34 cellular contexts compared by ENCODE assay signal in genomic region chr14:58633831-58634230, GRCh38. TPM values are rescaled to one million over a fixed set of nuclear protein-coding genes. Genes with fewer than 3 reads are reported as not detected.
DNase-seq lines count a peak whose midpoint lies in the region; ATAC-seq and TF ChIP-seq lines count a peak whose summit lies in the region.
"Had no signal": no experiment of that assay in that cellular context is flagged by ENCODE, and none has a peak within 500 bp of the region (broad histone marks: within the 10 kb centered on the region; RNA-seq: fewer than 3 reads in every experiment).

No MANE protein-coding gene starts in this region.

- no peaks in the 10 kb centered on the region for H3K9me3 ChIP-seq in mesodermal cell (ENCODE audit: control insufficient read depth, low read length)
- H3K9me3 ChIP-seq: BE2C, heart left ventricle, sigmoid colon, thoracic aorta, uterus had no signal

- no peaks in the 10 kb centered on the region; the same call in 2 of the 3 replicates for H3K36me3 Mint-ChIP-seq in GM23338 (ENCODE audit: low read depth)
- H3K36me3 Mint-ChIP-seq in chondrocyte (ENCODE audit: low read depth), result no peaks in the 10 kb centered on the region
- H3K36me3 Mint-ChIP-seq: brain had no signal

- H3K4me1 ChIP-seq in GM23338 (ENCODE audit: insufficient read depth) (peaks cover 66% of the 10 kb centered on the region), mesodermal cell (ENCODE audit: control insufficient read depth, insufficient read depth, low read length, poor library complexity, severe bottlenecking) (peaks cover 53% of the 10 kb centered on the region)
- H3K4me1 ChIP-seq: BE2C, foreskin keratinocyte, uterus had no signal

- WGBS in mesodermal cell (ENCODE audit: insufficient coverage in 2 of 2), 2 experiments, result 8 to 17% methylated on average over 1 to 3 of the region's 3 CpGs

- peaks cover 23% of the 10 kb centered on the region for H3K27me3 Mint-ChIP-seq in GM23338 (ENCODE audit: insufficient read depth, low read depth, poor library complexity)
- H3K27me3 Mint-ChIP-seq in chondrocyte (ENCODE audit: low read depth), result no peaks in the 10 kb centered on the region

- TF ChIP-seq CTCF in GM23338 (conservative IDR thresholded peaks at IDR 0.05; ENCODE audit: low read depth in 2 of 2) (no peak), chondrocyte (IDR thresholded peaks at IDR 0.05) (no peak)

- H3K4me3 Mint-ChIP-seq in GM23338 (no peak overlapping the region), chondrocyte (ENCODE audit: unreplicated experiment) (no peak overlapping the region)
- H3K4me3 Mint-ChIP-seq: activated T-cell treated with anti-CD3 and anti-CD28 coated beads, Interleukin-2, amount 50 U/mL, for 24 hours had no signal

- peaks cover 35% of the 10 kb centered on the region for H3K27me3 ChIP-seq in GM23338 (ENCODE audit: insufficient read depth)
- H3K27me3 ChIP-seq: sigmoid colon, uterus had no signal

- DNase-seq in AG20443 (ENCODE audit: low spot score) (peak; percentile 24), GM23338 (ENCODE audit: low spot score) (no peak), chondrocyte (ENCODE audit: low spot score) (no peak), AG08395 (ENCODE audit: low spot score) (no peak), SIG-M5 treated with dmso at 0.1 percent for 504 hours (lab: John Stamatoyannopoulos, UW; ENCODE audit: unreplicated experiment) (no peak), NCI-H128 (lab: John Stamatoyannopoulos, UW; ENCODE audit: unreplicated experiment) (no peak)
- no peak for DNase-seq in activated T-cell treated with anti-CD3 and anti-CD28 coated beads, Interleukin-2, amount 50 U/mL, for 1 hour
- DNase-seq: activated CD4-positive, alpha-beta T cell treated with anti-CD3 and anti-CD28 coated beads for 4 hours; activated CD8-positive, alpha-beta memory T cell treated with anti-CD3 and anti-CD28 coated beads for 24 hours; activated gamma-delta T cell; activated T-cell treated with anti-CD3 and anti-CD28 coated beads, Interleukin-2, amount 50 U/mL, for 24 hours; BE2C; DMS153; effector CD4-positive, alpha-beta T cell; erythroblast; foreskin keratinocyte; GF-D8; heart left ventricle; left colon; mammary epithelial cell; MM.1S; NCI-H1436; NCI-H510A treated with DMSO at 0.1 percent for 48 hours; SHP77; sigmoid colon; stimulated activated naive CD8-positive, alpha-beta T cell treated with anti-CD3 and anti-CD28 coated beads, Interleukin-15, Interleukin-2, amounts not matched to agents 100 U/mL and 50 U/mL, for 24 hours; uterus had no signal

- H3K9me2 ChIP-seq in GM23338 (ENCODE audit: insufficient read depth), result no peaks in the 10 kb centered on the region

- no peaks in the 10 kb centered on the region for H3K36me3 ChIP-seq in GM23338 (ENCODE audit: insufficient read depth)
- no peaks in the 10 kb centered on the region for H3K36me3 ChIP-seq in mesodermal cell (ENCODE audit: control insufficient read depth, insufficient read depth, low read length)
- H3K36me3 ChIP-seq: BE2C, heart left ventricle, sigmoid colon, thoracic aorta, uterus had no signal

- ATAC-seq in GM23338, result no peak
- ATAC-seq: foreskin keratinocyte; heart left ventricle; left colon; Panc1; stimulated activated naive CD8-positive, alpha-beta T cell treated with anti-CD3 and anti-CD28 coated beads, Interleukin-15, Interleukin-2, amounts not matched to agents 100 U/mL and 50 U/mL, for 24 hours had no signal

- H3K27ac Mint-ChIP-seq in GM23338 (no peak overlapping the region), chondrocyte (ENCODE audit: unreplicated experiment) (peak overlapping the region; percentile 53)
- H3K27ac Mint-ChIP-seq: activated T-cell treated with anti-CD3 and anti-CD28 coated beads, Interleukin-2, amount 50 U/mL, for 24 hours had no signal

- H3K4me2 ChIP-seq in GM23338, result peak overlapping the region; percentile 91
- H3K4me2 ChIP-seq: KMS-11 had no signal

- H3K27ac ChIP-seq in GM23338 (ENCODE audit: low read depth) (no peak overlapping the region), mesodermal cell (ENCODE audit: low read depth, low read length, severe bottlenecking) (peak overlapping the region; percentile 94)
- H3K27ac ChIP-seq: foreskin keratinocyte, heart left ventricle, KMS-11, sigmoid colon, uterus, VCaP had no signal

- no peak overlapping the region for H2AFZ ChIP-seq in GM23338

- peaks cover under 1% of the 10 kb centered on the region; the same call in 1 of the 2 replicates for H3K79me2 ChIP-seq in GM23338 (replicated peaks; ENCODE audit: insufficient read depth)

- no peaks in the 10 kb centered on the region; the same call in 2 of the 3 replicates for H3K9me3 Mint-ChIP-seq in GM23338
- no peaks in the 10 kb centered on the region for H3K9me3 Mint-ChIP-seq in chondrocyte (ENCODE audit: low read depth)
- H3K9me3 Mint-ChIP-seq: activated T-cell treated with anti-CD3 and anti-CD28 coated beads, Interleukin-2, amount 50 U/mL, for 24 hours had no signal

- H4K20me1 ChIP-seq in GM23338 (replicated peaks; ENCODE audit: insufficient read depth), result no peaks in the 10 kb centered on the region

- H3F3A ChIP-seq in GM23338 (replicated peaks; ENCODE audit: low read depth), result peaks cover 12% of the 10 kb centered on the region; the same call in 1 of the 2 replicates

- H3K4me1 Mint-ChIP-seq in GM23338 (peaks cover 59% of the 10 kb centered on the region), chondrocyte (ENCODE audit: low read depth) (peaks cover 42% of the 10 kb centered on the region)

- H3K4me3 ChIP-seq in GM23338 (no peak overlapping the region), mesodermal cell (ENCODE audit: extremely low read depth, insufficient read depth, low read length, poor library complexity, severe bottlenecking) (no peak overlapping the region)
- H3K4me3 ChIP-seq: heart left ventricle, sigmoid colon, thoracic aorta, uterus had no signal

TF ChIP-seq in GM23338, 12 proteins besides CTCF, POLR2A, EP300 and RAD21 (continues in another document):
- TF ChIP-seq ZNF114 (CRISPR knock-in tag; IDR thresholded peaks at IDR 0.05), result no peak
- TF ChIP-seq CREB1 (CRISPR knock-in tag; IDR thresholded peaks at IDR 0.05; ENCODE audit: low read depth), result no peak
- TF ChIP-seq POLR2AphosphoS5 (IDR thresholded peaks at IDR 0.05; ENCODE audit: low read depth), result no peak
- no peak for TF ChIP-seq ETS1 (IDR thresholded peaks at IDR 0.05)
- no peak for TF ChIP-seq NANOG (IDR thresholded peaks at IDR 0.05; ENCODE audit: borderline replicate concordance)
- TF ChIP-seq JUNB (IDR thresholded peaks at IDR 0.05; ENCODE audit: unreplicated experiment), result no peak
- no peak for TF ChIP-seq STAT1 (IDR thresholded peaks at IDR 0.05; ENCODE audit: unreplicated experiment)
- TF ChIP-seq ZNF331 (CRISPR knock-in tag; IDR thresholded peaks at IDR 0.05; ENCODE audit: low read depth), result no peak
- TF ChIP-seq REST (IDR thresholded peaks at IDR 0.05; ENCODE audit: unreplicated experiment), result no peak
- TF ChIP-seq EZH2phosphoT487 (IDR thresholded peaks at IDR 0.05; ENCODE audit: unreplicated experiment), result no peak
- TF ChIP-seq EZH2 (IDR thresholded peaks at IDR 0.05; ENCODE audit: low read depth, unreplicated experiment), result no peak

RNA-seq across cellular contexts. Expression of gene DACT1, which starts 3.9 kb away (rescaled TPM):
- 23.6 and 26.6 TPM in 2 replicates for total RNA-seq in GM23338 (2014; rRNA removed; shearing (Covaris generic))
- polyA plus RNA-seq in GM23338 (2016; fragmentation: Nextera tagmentation; extraction: Ambion mirVana), result 5.1 and 5.7 TPM in 2 replicates
- total RNA-seq in chondrocyte, result 120 to 326 TPM (median 318 TPM) in 3 replicates
- 117 TPM for polyA plus RNA-seq in mesodermal cell (2013, experiment 1 of 2)
- polyA plus RNA-seq in mesodermal cell (2013, experiment 2 of 2), result 92.4 TPM
- total RNA-seq: HT1080 had no signal
